ENCODE assay signal across 20 cellular contexts in the genomic region with DNA sequence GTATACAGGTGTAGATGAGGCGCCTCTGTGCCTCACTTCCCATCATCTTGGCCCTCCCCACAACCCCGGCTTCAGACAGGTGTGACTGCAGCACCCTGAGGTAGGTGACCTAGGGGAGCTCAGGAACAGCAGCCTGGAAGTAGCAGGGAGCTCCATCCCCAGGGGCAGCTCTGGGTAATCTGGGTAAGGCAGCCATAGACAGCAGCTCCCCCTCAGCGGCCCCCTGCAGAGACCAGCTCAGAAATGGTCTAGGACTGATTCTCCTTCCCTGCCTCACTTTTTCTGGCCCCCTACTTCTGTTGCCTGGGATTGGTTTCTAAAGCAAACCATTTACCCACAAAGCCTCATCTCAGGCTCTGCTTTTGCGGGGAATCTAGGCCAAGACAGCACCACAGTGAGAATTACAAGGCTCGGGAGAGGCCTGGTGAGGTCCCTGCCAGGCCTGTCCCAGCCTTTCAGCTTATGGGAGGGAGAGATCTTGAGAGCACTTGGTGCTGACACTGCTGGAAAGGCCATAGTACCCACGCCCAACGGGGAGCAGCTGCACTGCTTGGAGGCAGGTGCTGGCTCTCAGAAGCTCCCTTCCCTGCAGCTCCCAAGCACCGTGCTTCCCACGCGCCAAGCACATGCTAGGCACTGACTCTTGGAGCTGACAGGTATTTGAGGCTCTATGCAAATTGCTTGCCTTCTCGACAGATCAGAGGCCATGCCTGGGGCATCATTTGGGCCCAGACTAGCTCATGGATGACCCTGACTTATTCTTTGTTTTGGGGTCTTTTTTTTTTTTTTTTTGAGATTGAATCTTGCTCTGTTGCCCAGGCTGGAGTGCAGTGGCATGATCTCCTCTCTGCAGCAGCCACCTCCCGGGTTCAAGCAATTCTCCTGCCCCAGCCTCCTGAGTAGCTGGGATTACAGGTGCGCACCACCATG. TPM values are rescaled to one million over a fixed set of nuclear protein-coding genes. Genes with fewer than 3 reads are reported as not detected.
DNase-seq lines count a peak whose midpoint lies in the region; ATAC-seq and TF ChIP-seq lines count a peak whose summit lies in the region.
"Had no signal": no experiment of that assay in that cellular context is flagged by ENCODE, and none has a peak within 500 bp of the region (broad histone marks: within the 10 kb centered on the region; RNA-seq: fewer than 3 reads in every experiment).

No MANE protein-coding gene starts in this region.

- no peak for TF ChIP-seq RAD21 in HCT116 (IDR thresholded peaks at IDR 0.05; ENCODE audit: low read depth)

- no peaks in the 10 kb centered on the region for H3K9me2 ChIP-seq in HCT116 (ENCODE audit: insufficient read depth)

- H3K36me3 ChIP-seq in HCT116 (ENCODE audit: control insufficient read depth in 1 of 2, insufficient read depth in 2 of 2, low read length in 2 of 2), result peaks cover 0 to 13% of the 10 kb centered on the region in 2 experiments; a peak in 3 of 4 replicates
- H3K36me3 ChIP-seq: adrenal gland had no signal

- H3K27me3 Mint-ChIP-seq in brain (peaks cover 2% of the 10 kb centered on the region), neural crest cell (ENCODE audit: low read depth) (no peaks in the 10 kb centered on the region)
- H3K27me3 Mint-ChIP-seq: CD4-positive, alpha-beta memory T cell; dendritic cell treated with granulocyte-macrophage colony-stimulating factor and Interleukin-4, amounts not matched to agents 40 ng/mL and 50 ng/mL, for 4 days had no signal

- CTCF ChIA-PET in HCT116 (lab: Charles Lee), result no interaction called here

- ATAC-seq in HCT116 (peak; percentile 32; the same call in 1 of the 2 replicates), foreskin keratinocyte (no peak)

- BruUV-seq in HCT116 (replicated peaks; lab: Mats Ljungman, UMichigan), result no TSS peak

- H3K4me1 ChIP-seq in HCT116 (ENCODE audit: control insufficient read depth in 1 of 2, insufficient read depth in 2 of 2, low read length in 2 of 2) (no peaks in the 10 kb centered on the region), foreskin keratinocyte (no peaks in the 10 kb centered on the region)
- H3K4me1 ChIP-seq: adrenal gland, sigmoid colon, testis had no signal

- RAD21 ChIA-PET in HCT116 (lab: Charles Lee; ENCODE audit: low non-redundant PET in 1 of 2, low total read pairs in 2 of 2, uncharacterized antibody in 2 of 2, unreplicated experiment in 2 of 2), result no interaction called here

- H4K20me1 ChIP-seq in HCT116 (ENCODE audit: insufficient read depth), result no peaks in the 10 kb centered on the region

- DNase-seq in DMS79 treated with DMSO at 0.1 percent for 48 hours (lab: John Stamatoyannopoulos, UW) (peak; percentile 75), HCT116 (ENCODE audit: low read depth, low spot score) (no peak), neural crest cell (ENCODE audit: low read depth, low spot score) (no peak), SIG-M5 (lab: John Stamatoyannopoulos, UW) (no peak), foreskin keratinocyte (no peak)
- DNase-seq in activated CD8-positive, alpha-beta memory T cell treated with anti-CD3 and anti-CD28 coated beads, Interleukin-2, amount 50 U/mL, for 48 hours, result no peak
- DNase-seq: activated CD4-positive, alpha-beta T cell treated with anti-CD3 and anti-CD28 coated beads, Interleukin-2, amount 50 U/mL, for 48 hours; activated CD4-positive, CD25-positive, alpha-beta regulatory T cell; activated naive CD4-positive, alpha-beta T cell; CD4-positive, alpha-beta memory T cell; GF-D8; H9; mesendoderm; MM.1S; sigmoid colon; testis had no signal

- no peak for TF ChIP-seq POLR2A in HCT116 (IDR thresholded peaks at IDR 0.05; ENCODE audit: borderline replicate concordance, extremely low read depth, insufficient read depth, insufficient read length)

- TF ChIP-seq CTCF in HCT116 (IDR thresholded peaks at IDR 0.05 in 2 of 3, conservative IDR thresholded peaks at IDR 0.05 in 1 of 3; ENCODE audit: borderline replicate concordance in 1 of 3, insufficient read depth in 1 of 3, low read depth in 2 of 3, low read length in 2 of 3), result no peak
- no peak for TF ChIP-seq CTCF in brain (conservative IDR thresholded peaks at IDR 0.05)
- TF ChIP-seq CTCF in neural crest cell (conservative IDR thresholded peaks at IDR 0.05), result no peak
- no peak for TF ChIP-seq CTCF in foreskin keratinocyte (conservative IDR thresholded peaks at IDR 0.05)

- intact Hi-C loops in HCT116 (cut with micrococcal nuclease), result no loop called here

- H2AFZ ChIP-seq in HCT116 (ENCODE audit: low read depth, low read length, poor library complexity, severe bottlenecking), result no peak overlapping the region

- H3K4me3 Mint-ChIP-seq in brain (no peak overlapping the region), neural crest cell (no peak overlapping the region)
- H3K4me3 Mint-ChIP-seq: CD4-positive, alpha-beta memory T cell; dendritic cell treated with granulocyte-macrophage colony-stimulating factor and Interleukin-4, amounts not matched to agents 40 ng/mL and 50 ng/mL, for 4 days; H9; nephron had no signal

- H3K4me1 Mint-ChIP-seq in brain (peaks cover 20% of the 10 kb centered on the region), neural crest cell (no peaks in the 10 kb centered on the region)

- no peak overlapping the region for H3K4me3 ChIP-seq in HCT116 (replicated peaks in 1 of 2; ENCODE audit: low read depth in 1 of 2, low read length in 2 of 2)
- H3K4me3 ChIP-seq: adrenal gland, sigmoid colon, testis had no signal

- H3K27me3 ChIP-seq in HCT116 (ENCODE audit: insufficient read depth, low read length), result no peaks in the 10 kb centered on the region
- no peaks in the 10 kb centered on the region for H3K27me3 ChIP-seq in foreskin keratinocyte
- H3K27me3 ChIP-seq: adrenal gland, sigmoid colon, testis had no signal

- H3K9ac ChIP-seq in HCT116 (ENCODE audit: low read length), result no peak overlapping the region

- 0 out of 2 replicates have a peak, but pooled peaks cover 3% of the 10 kb centered on the region for H3K79me2 ChIP-seq in HCT116 (ENCODE audit: insufficient read depth, low read length)

- peaks cover 0 to 6% (median 0%) of the 10 kb centered on the region in 5 experiments for H3K9me3 Mint-ChIP-seq in brain
- H3K9me3 Mint-ChIP-seq in neural crest cell, result no peaks in the 10 kb centered on the region
- H3K9me3 Mint-ChIP-seq: dendritic cell treated with granulocyte-macrophage colony-stimulating factor and Interleukin-4, amounts not matched to agents 40 ng/mL and 50 ng/mL, for 4 days; H9; nephron had no signal

- H3K36me3 Mint-ChIP-seq in brain, result peaks cover 27% of the 10 kb centered on the region
- H3K36me3 Mint-ChIP-seq in neural crest cell (ENCODE audit: low read depth), result no peaks in the 10 kb centered on the region

- H3K27ac Mint-ChIP-seq in brain (peak overlapping the region in 3 of 5 experiments; percentile 50 to 78 (median 74)), neural crest cell (ENCODE audit: unreplicated experiment) (peak overlapping the region; percentile 67)
- H3K27ac Mint-ChIP-seq: dendritic cell treated with granulocyte-macrophage colony-stimulating factor and Interleukin-4, amounts not matched to agents 40 ng/mL and 50 ng/mL, for 4 days; nephron had no signal

- POLR2A ChIA-PET in HCT116 (lab: Charles Lee), result no interaction called here

- H3K9me3 ChIP-seq in HCT116 (ENCODE audit: control insufficient read depth in 1 of 2, insufficient read depth in 1 of 2, low read depth in 1 of 2, low read length in 2 of 2), result no peaks in the 10 kb centered on the region
- H3K9me3 ChIP-seq: adrenal gland, sigmoid colon, testis had no signal

- H3K27ac ChIP-seq in HCT116 (ENCODE audit: low read depth, low read length), result no peak overlapping the region
- H3K27ac ChIP-seq in foreskin keratinocyte, result no peak overlapping the region
- H3K27ac ChIP-seq: adrenal gland, sigmoid colon, testis had no signal

- H3K4me2 ChIP-seq in HCT116 (ENCODE audit: low read length), result no peak overlapping the region

TF ChIP-seq in HCT116, 20 proteins besides CTCF, POLR2A, EP300 and RAD21 (continues in another document):
- TF ChIP-seq POLR2AphosphoS5 (IDR thresholded peaks at IDR 0.05; ENCODE audit: low read depth, low read length) (no peak), SRF (IDR thresholded peaks at IDR 0.05; ENCODE audit: low read depth) (no peak), ZNF274 (IDR thresholded peaks at IDR 0.05; ENCODE audit: low read depth, low read length) (no peak)
- TF ChIP-seq, protein P1, sequence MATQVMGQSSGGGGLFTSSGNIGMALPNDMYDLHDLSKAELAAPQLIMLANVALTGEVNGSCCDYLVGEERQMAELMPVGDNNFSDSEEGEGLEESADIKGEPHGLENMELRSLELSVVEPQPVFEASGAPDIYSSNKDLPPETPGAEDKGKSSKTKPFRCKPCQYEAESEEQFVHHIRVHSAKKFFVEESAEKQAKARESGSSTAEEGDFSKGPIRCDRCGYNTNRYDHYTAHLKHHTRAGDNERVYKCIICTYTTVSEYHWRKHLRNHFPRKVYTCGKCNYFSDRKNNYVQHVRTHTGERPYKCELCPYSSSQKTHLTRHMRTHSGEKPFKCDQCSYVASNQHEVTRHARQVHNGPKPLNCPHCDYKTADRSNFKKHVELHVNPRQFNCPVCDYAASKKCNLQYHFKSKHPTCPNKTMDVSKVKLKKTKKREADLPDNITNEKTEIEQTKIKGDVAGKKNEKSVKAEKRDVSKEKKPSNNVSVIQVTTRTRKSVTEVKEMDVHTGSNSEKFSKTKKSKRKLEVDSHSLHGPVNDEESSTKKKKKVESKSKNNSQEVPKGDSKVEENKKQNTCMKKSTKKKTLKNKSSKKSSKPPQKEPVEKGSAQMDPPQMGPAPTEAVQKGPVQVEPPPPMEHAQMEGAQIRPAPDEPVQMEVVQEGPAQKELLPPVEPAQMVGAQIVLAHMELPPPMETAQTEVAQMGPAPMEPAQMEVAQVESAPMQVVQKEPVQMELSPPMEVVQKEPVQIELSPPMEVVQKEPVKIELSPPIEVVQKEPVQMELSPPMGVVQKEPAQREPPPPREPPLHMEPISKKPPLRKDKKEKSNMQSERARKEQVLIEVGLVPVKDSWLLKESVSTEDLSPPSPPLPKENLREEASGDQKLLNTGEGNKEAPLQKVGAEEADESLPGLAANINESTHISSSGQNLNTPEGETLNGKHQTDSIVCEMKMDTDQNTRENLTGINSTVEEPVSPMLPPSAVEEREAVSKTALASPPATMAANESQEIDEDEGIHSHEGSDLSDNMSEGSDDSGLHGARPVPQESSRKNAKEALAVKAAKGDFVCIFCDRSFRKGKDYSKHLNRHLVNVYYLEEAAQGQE (IDR thresholded peaks at IDR 0.05; ENCODE audit: low read depth), result no peak

RNA-seq across cellular contexts. Expression of a gene that starts 45.1 kb away (rescaled TPM):
- total RNA-seq in HCT116 (2021; ENCODE audit: unreplicated experiment), result 32.1 TPM
- 17.0 and 19.8 TPM in 2 replicates for polyA plus RNA-seq in HCT116 (2012)
- 5.6 TPM for polyA plus RNA-seq in brain (ENCODE audit: insufficient read depth, low read depth, low replicate concordance)
- 25.8 and 29.4 TPM in 2 replicates for total RNA-seq in neural crest cell
- total RNA-seq in foreskin keratinocyte, result 19.9 and 20.4 TPM in 2 replicates
- polyA plus RNA-seq in foreskin keratinocyte, result 9.2 and 10.1 TPM in 2 replicates
